ENCODE assay signal across 37 cellular contexts in genomic region chr2:170721678-170722077, GRCh38. TPM values are rescaled to one million over a fixed set of nuclear protein-coding genes. Genes with fewer than 3 reads are reported as not detected.
"Had no signal": no experiment of that assay in that cellular context is flagged by ENCODE, and none has a peak within 500 bp of the region (broad histone marks: within the 10 kb centered on the region; RNA-seq: fewer than 3 reads in every experiment).

No MANE protein-coding gene starts in this region.

- H3K4me3 ChIP-seq: ascending aorta, body of pancreas, breast epithelium had no signal

- H3K27ac Mint-ChIP-seq: activated B cell treated with CpG ODN at 0.5 μM for 24 hours; activated CD4-positive, alpha-beta memory T cell treated with anti-CD3 and anti-CD28 coated beads, Interleukin-2, amount 10 ng/mL, durations not matched to agents 7 days and 5 days; activated CD4-positive, alpha-beta T cell treated with anti-CD3 and anti-CD28 coated beads, Interleukin-2, amount 10 ng/mL, durations not matched to agents 24 days and 14 days; activated CD8-positive, alpha-beta memory T cell treated with anti-CD3 and anti-CD28 coated beads, Interleukin-2, amount 10 ng/mL, durations not matched to agents 7 days and 5 days; activated CD8-positive, alpha-beta T cell treated with anti-CD3 and anti-CD28 coated beads, Interleukin-2, amount 10 ng/mL, durations not matched to agents 7 days and 5 days; activated naive CD4-positive, alpha-beta T cell treated with anti-CD3 and anti-CD28 coated beads, Interleukin-2, amount 10 ng/mL, durations not matched to agents 7 days and 5 days; activated naive CD4-positive, alpha-beta T cell treated with anti-CD3 and anti-CD28 coated beads, Interleukin-2, amount 50 U/mL, for 24 hours; activated naive CD8-positive, alpha-beta T cell; activated naive CD8-positive, alpha-beta T cell treated with anti-CD3 and anti-CD28 coated beads, Interleukin-2, amount 10 ng/mL, durations not matched to agents 7 days and 5 days; activated naive CD8-positive, alpha-beta T cell treated with anti-CD3 and anti-CD28 coated beads, Interleukin-2, amount 50 U/mL, for 24 hours; activated T-cell treated with anti-CD3 and anti-CD28 coated beads, Interleukin-2, amount 50 U/mL, for 24 hours; activated T-helper 2 cell treated with anti-CD3 and anti-CD28 coated beads, Interferon-gamma antibody, Interleukin-2, Interleukin-4, amounts not matched to agents 10 μg/mL and 5 μg/mL and 100 μg/mL, durations not matched to agents 14 hours and 24 hours and 36 hours; T-helper 1 cell treated with Interleukin-12 subunit alpha and Interleukin-12 subunit beta and Interleukin-4 antibody, amounts not matched to agents 30 μg/mL and 1 μg/mL, for 36 hours; T-helper 2 cell treated with Interferon-gamma antibody and Interleukin-4, amounts not matched to agents 5 μg/mL and 100 μg/mL, for 36 hours had no signal

- H3K27ac ChIP-seq: ascending aorta, body of pancreas, brain microvascular endothelial cell, breast epithelium, VCaP had no signal

- FAIRE-seq: TTC549 had no signal

- H3K4me1 Mint-ChIP-seq: activated B cell treated with CpG ODN at 0.5 μM for 24 hours had no signal

- ATAC-seq: activated CD8-positive, alpha-beta memory T cell treated with anti-CD3 and anti-CD28 coated beads, Interleukin-2, amount 10 ng/mL, durations not matched to agents 7 days and 5 days; activated CD8-positive, alpha-beta T cell treated with anti-CD3 and anti-CD28 coated beads, Interleukin-2, amount 10 ng/mL, durations not matched to agents 7 days and 5 days; activated naive CD8-positive, alpha-beta T cell treated with anti-CD3 and anti-CD28 coated beads, Interleukin-2, amount 50 U/mL, for 24 hours; body of pancreas had no signal

- H3K4me3 Mint-ChIP-seq: activated B cell treated with CpG ODN at 0.5 μM for 24 hours; activated CD4-positive, alpha-beta memory T cell treated with anti-CD3 and anti-CD28 coated beads, Interleukin-2, amount 10 ng/mL, durations not matched to agents 7 days and 5 days; activated CD4-positive, alpha-beta T cell treated with anti-CD3 and anti-CD28 coated beads, Interleukin-2, amount 10 ng/mL, durations not matched to agents 24 days and 14 days; activated CD8-positive, alpha-beta memory T cell treated with anti-CD3 and anti-CD28 coated beads, Interleukin-2, amount 10 ng/mL, durations not matched to agents 7 days and 5 days; activated CD8-positive, alpha-beta T cell treated with anti-CD3 and anti-CD28 coated beads, Interleukin-2, amount 10 ng/mL, durations not matched to agents 7 days and 5 days; activated naive CD4-positive, alpha-beta T cell treated with anti-CD3 and anti-CD28 coated beads, Interleukin-2, amount 10 ng/mL, durations not matched to agents 7 days and 5 days; activated naive CD4-positive, alpha-beta T cell treated with anti-CD3 and anti-CD28 coated beads, Interleukin-2, amount 50 U/mL, for 24 hours; activated naive CD8-positive, alpha-beta T cell; activated naive CD8-positive, alpha-beta T cell treated with anti-CD3 and anti-CD28 coated beads, Interleukin-2, amount 10 ng/mL, durations not matched to agents 7 days and 5 days; activated naive CD8-positive, alpha-beta T cell treated with anti-CD3 and anti-CD28 coated beads, Interleukin-2, amount 50 U/mL, for 24 hours; activated T-cell treated with anti-CD3 and anti-CD28 coated beads, Interleukin-2, amount 50 U/mL, for 24 hours; T-helper 1 cell treated with Interleukin-12 subunit alpha and Interleukin-12 subunit beta and Interleukin-4 antibody, amounts not matched to agents 30 μg/mL and 1 μg/mL, for 36 hours; T-helper 2 cell treated with Interferon-gamma antibody and Interleukin-4, amounts not matched to agents 5 μg/mL and 100 μg/mL, for 36 hours had no signal

- H3K36me3 ChIP-seq: ascending aorta, brain microvascular endothelial cell, breast epithelium had no signal

- H3K36me3 Mint-ChIP-seq: activated CD8-positive, alpha-beta memory T cell treated with anti-CD3 and anti-CD28 coated beads, Interleukin-2, amount 10 ng/mL, durations not matched to agents 7 days and 5 days; activated naive CD8-positive, alpha-beta T cell; activated naive CD8-positive, alpha-beta T cell treated with anti-CD3 and anti-CD28 coated beads, Interleukin-2, amount 10 ng/mL, durations not matched to agents 7 days and 5 days had no signal

- DNase-seq: activated B cell treated with CpG ODN at 0.5 μM for 24 hours; activated CD4-positive, alpha-beta memory T cell treated with anti-CD3 and anti-CD28 coated beads, Interleukin-2, amount 10 ng/mL, durations not matched to agents 7 days and 5 days; activated CD4-positive, alpha-beta T cell treated with anti-CD3 and anti-CD28 coated beads for 4 hours; activated CD4-positive, alpha-beta T cell treated with anti-CD3 and anti-CD28 coated beads, Interleukin-2, amount 10 ng/mL, durations not matched to agents 24 days and 14 days; activated CD4-positive, alpha-beta T cell treated with anti-CD3 and anti-CD28 coated beads, Interleukin-2, amount 50 U/mL, for 1 hour; activated CD4-positive, alpha-beta T cell treated with anti-CD3 and anti-CD28 coated beads, Interleukin-2, amount 50 U/mL, for 4 hours; activated CD4-positive, CD25-positive, alpha-beta regulatory T cell treated with anti-CD3 and anti-CD28 coated beads, Interleukin-2, amount 50 U/mL, for 72 hours; activated CD8-positive, alpha-beta memory T cell treated with anti-CD3 and anti-CD28 coated beads for 24 hours; activated CD8-positive, alpha-beta memory T cell treated with anti-CD3 and anti-CD28 coated beads, Interleukin-2, amount 10 ng/mL, durations not matched to agents 7 days and 5 days; activated CD8-positive, alpha-beta memory T cell treated with anti-CD3 and anti-CD28 coated beads, Interleukin-2, amount 50 U/mL, for 48 hours; activated CD8-positive, alpha-beta T cell treated with anti-CD3 and anti-CD28 coated beads, Interleukin-2, amount 10 ng/mL, durations not matched to agents 7 days and 5 days; activated effector memory CD4-positive, alpha-beta T cell treated with Interleukin-2 at 50 U/mL for 16 hours; activated gamma-delta T cell; activated naive CD4-positive, alpha-beta T cell treated with anti-CD3 and anti-CD28 coated beads, Interleukin-2, amount 10 ng/mL, durations not matched to agents 7 days and 5 days; activated naive CD4-positive, alpha-beta T cell treated with Interleukin-2 at 50 U/mL for 16 hours; activated naive CD8-positive, alpha-beta T cell treated with anti-CD3 and anti-CD28 coated beads, Interleukin-2, amount 10 ng/mL, durations not matched to agents 7 days and 5 days; activated naive CD8-positive, alpha-beta T cell treated with anti-CD3 and anti-CD28 coated beads, Interleukin-2, amount 50 U/mL, for 24 hours; activated T-cell treated with anti-CD3 and anti-CD28 coated beads, Interleukin-2, amount 50 U/mL, for 24 hours; activated T-cell treated with anti-CD3 and anti-CD28 coated beads, Interleukin-2, amount 50 U/mL, for 48 hours; amygdala; anterior cingulate cortex; body of pancreas; brain microvascular endothelial cell; central memory CD4-positive, alpha-beta T cell; T-helper 1 cell; T-helper 2 cell; T-helper 9 cell had no signal

- H3K9me3 Mint-ChIP-seq: activated B cell treated with CpG ODN at 0.5 μM for 24 hours; activated CD4-positive, alpha-beta memory T cell treated with anti-CD3 and anti-CD28 coated beads, Interleukin-2, amount 10 ng/mL, durations not matched to agents 7 days and 5 days; activated CD4-positive, alpha-beta T cell treated with anti-CD3 and anti-CD28 coated beads, Interleukin-2, amount 10 ng/mL, durations not matched to agents 24 days and 14 days; activated naive CD4-positive, alpha-beta T cell treated with anti-CD3 and anti-CD28 coated beads, Interleukin-2, amount 10 ng/mL, durations not matched to agents 7 days and 5 days; activated naive CD4-positive, alpha-beta T cell treated with anti-CD3 and anti-CD28 coated beads, Interleukin-2, amount 50 U/mL, for 24 hours; activated naive CD8-positive, alpha-beta T cell treated with anti-CD3 and anti-CD28 coated beads, Interleukin-2, amount 10 ng/mL, durations not matched to agents 7 days and 5 days; activated naive CD8-positive, alpha-beta T cell treated with anti-CD3 and anti-CD28 coated beads, Interleukin-2, amount 50 U/mL, for 24 hours; activated T-cell treated with anti-CD3 and anti-CD28 coated beads, Interleukin-2, amount 50 U/mL, for 24 hours; activated T-helper 2 cell treated with anti-CD3 and anti-CD28 coated beads, Interferon-gamma antibody, Interleukin-2, Interleukin-4, amounts not matched to agents 10 μg/mL and 5 μg/mL and 100 μg/mL, durations not matched to agents 14 hours and 24 hours and 36 hours; T-helper 1 cell treated with Interleukin-12 subunit alpha and Interleukin-12 subunit beta and Interleukin-4 antibody, amounts not matched to agents 30 μg/mL and 1 μg/mL, for 36 hours; T-helper 2 cell treated with Interferon-gamma antibody and Interleukin-4, amounts not matched to agents 5 μg/mL and 100 μg/mL, for 36 hours had no signal

- H3K9me3 ChIP-seq: ascending aorta, body of pancreas, breast epithelium had no signal

RNA-seq across cellular contexts. Expression of gene SP5, which starts 6.5 kb away (rescaled TPM):
- total RNA-seq: activated B cell treated with CpG ODN at 0.5 μM for 24 hours; activated CD4-positive, alpha-beta memory T cell treated with anti-CD3 and anti-CD28 coated beads, Interleukin-2, amount 10 ng/mL, durations not matched to agents 7 days and 5 days; activated CD8-positive, alpha-beta memory T cell treated with anti-CD3 and anti-CD28 coated beads, Interleukin-2, amount 10 ng/mL, durations not matched to agents 7 days and 5 days; activated CD8-positive, alpha-beta T cell treated with anti-CD3 and anti-CD28 coated beads, Interleukin-2, amount 10 ng/mL, durations not matched to agents 7 days and 5 days; activated naive CD8-positive, alpha-beta T cell treated with anti-CD3 and anti-CD28 coated beads, Interleukin-2, amount 10 ng/mL, durations not matched to agents 7 days and 5 days had no signal

RNA-seq across cellular contexts. Expression of gene ERICH2, which starts 48.5 kb away (rescaled TPM):
- total RNA-seq: activated B cell treated with CpG ODN at 0.5 μM for 24 hours; activated CD4-positive, alpha-beta memory T cell treated with anti-CD3 and anti-CD28 coated beads, Interleukin-2, amount 10 ng/mL, durations not matched to agents 7 days and 5 days; activated CD4-positive, alpha-beta T cell treated with anti-CD3 and anti-CD28 coated beads, Interleukin-2, amount 10 ng/mL, durations not matched to agents 24 days and 14 days; activated CD8-positive, alpha-beta memory T cell treated with anti-CD3 and anti-CD28 coated beads, Interleukin-2, amount 10 ng/mL, durations not matched to agents 7 days and 5 days; activated CD8-positive, alpha-beta T cell treated with anti-CD3 and anti-CD28 coated beads, Interleukin-2, amount 10 ng/mL, durations not matched to agents 7 days and 5 days; activated naive CD8-positive, alpha-beta T cell treated with anti-CD3 and anti-CD28 coated beads, Interleukin-2, amount 10 ng/mL, durations not matched to agents 7 days and 5 days; activated T-helper 2 cell treated with anti-CD3 and anti-CD28 coated beads, Interferon-gamma antibody, Interleukin-2, Interleukin-4, amounts not matched to agents 10 μg/mL and 5 μg/mL and 100 μg/mL, durations not matched to agents 14 hours and 24 hours and 36 hours; ascending aorta; body of pancreas; cerebellum had no signal
